Comparison of ENCODE assay signal across 15 cellular contexts in genomic region chr7:135744938-135745701, GRCh38. TPM values are rescaled to one million over a fixed set of nuclear protein-coding genes. Genes with fewer than 3 reads are reported as not detected.
DNase-seq lines count a peak whose midpoint lies in the region; ATAC-seq and TF ChIP-seq lines count a peak whose summit lies in the region.
"Had no signal": no experiment of that assay in that cellular context is flagged by ENCODE, and none has a peak within 500 bp of the region (broad histone marks: within the 10 kb centered on the region; RNA-seq: fewer than 3 reads in every experiment).

No MANE protein-coding gene starts in this region.

- TF ChIP-seq CTCF in heart right ventricle (IDR thresholded peaks at IDR 0.05): no peak
- TF ChIP-seq CTCF in mammary epithelial cell (conservative IDR thresholded peaks at IDR 0.05 in 1 of 2, IDR thresholded peaks at IDR 0.05 in 1 of 2; ENCODE audit: extremely low read depth in 1 of 2, insufficient read depth in 1 of 2, low read depth in 1 of 2, low read length in 2 of 2): no peak

- peak overlapping the region; percentile 6 for H3K4me2 ChIP-seq in mammary epithelial cell (ENCODE audit: insufficient read depth, low read depth, low read length)

- DNase-seq in heart right ventricle (no peak), Right ventricle myocardium inferior (ENCODE audit: missing footprints) (no peak), mammary epithelial cell (peak; percentile 89), aorta (peak in 1 of 2 donors; percentile 66), NCI-H1436 (lab: John Stamatoyannopoulos, UW) (no peak), cerebellar cortex (ENCODE audit: low spot score) (no peak)
- DNase-seq in activated CD4-positive, alpha-beta T cell treated with anti-CD3 and anti-CD28 coated beads for 48 hours: no peak
- DNase-seq: 8988T; activated CD4-positive, alpha-beta T cell treated with anti-CD3 and anti-CD28 coated beads for 36 hours; midbrain; stimulated activated CD4-positive, alpha-beta T cell treated with anti-CD3 and anti-CD28 coated beads, Interleukin-12 subunit alpha, Interleukin-12 subunit beta, amount 100 ng/mL, for 4 hours; stimulated activated naive CD4-positive, alpha-beta T cell treated with Interleukin-2 at 50 U/mL for 16 hours had no signal

- peaks cover 7 to 69% (median 20%) of the 10 kb centered on the region in 9 donors for H3K4me1 ChIP-seq in heart right ventricle
- peaks cover 33% of the 10 kb centered on the region for H3K4me1 ChIP-seq in mammary epithelial cell (ENCODE audit: insufficient read depth, low read length)
- H3K4me1 ChIP-seq in mucosa of rectum (ENCODE audit: control insufficient read depth in 2 of 2, insufficient read depth in 2 of 2, low read length in 2 of 2): no peaks in the 10 kb centered on the region
- no peaks in the 10 kb centered on the region for H3K4me1 ChIP-seq in aorta (ENCODE audit: control insufficient read depth in 1 of 2, insufficient read depth in 2 of 2, low read length in 2 of 2)

- H3K9me3 ChIP-seq in heart right ventricle: no peaks in the 10 kb centered on the region
- no peaks in the 10 kb centered on the region for H3K9me3 ChIP-seq in mammary epithelial cell (replicated peaks; ENCODE audit: insufficient read depth, low read length)
- no peaks in the 10 kb centered on the region for H3K9me3 ChIP-seq in mucosa of rectum (ENCODE audit: control insufficient read depth in 2 of 2, low read length in 2 of 2)
- H3K9me3 ChIP-seq in aorta (ENCODE audit: control insufficient read depth, low read length): no peaks in the 10 kb centered on the region

- H3K79me2 ChIP-seq in mammary epithelial cell (ENCODE audit: insufficient read depth, low read length): no peaks in the 10 kb centered on the region

- BruUV-seq in mammary epithelial cell (replicated peaks; lab: Mats Ljungman, UMichigan): TSS peak; percentile 59

- H3K4me3 ChIP-seq in heart right ventricle (peak overlapping the region in 3 of 10 donors; percentile 10 to 18 (median 15)), mammary epithelial cell (replicated peaks in 1 of 3; ENCODE audit: insufficient read depth in 1 of 3, low read depth in 2 of 3, low read length in 3 of 3) (no peak overlapping the region), mucosa of rectum (ENCODE audit: low read length in 2 of 2) (no peak overlapping the region), aorta (ENCODE audit: low read length in 2 of 2) (no peak overlapping the region)

- in situ Hi-C loops in mammary epithelial cell (cut with MboI; ENCODE audit: low sequenced_read_pairs in 2 of 2): no loop called here

- H3K27me3 ChIP-seq in heart right ventricle: no peaks in the 10 kb centered on the region
- no peaks in the 10 kb centered on the region for H3K27me3 ChIP-seq in mammary epithelial cell (ENCODE audit: insufficient read depth, low read length)
- no peaks in the 10 kb centered on the region for H3K27me3 ChIP-seq in mucosa of rectum (ENCODE audit: control insufficient read depth in 2 of 2, insufficient read depth in 2 of 2, low read length in 2 of 2)
- no peaks in the 10 kb centered on the region for H3K27me3 ChIP-seq in aorta (ENCODE audit: control insufficient read depth in 1 of 2, insufficient read depth in 2 of 2, low read length in 1 of 2)

- H3K36me3 ChIP-seq in heart right ventricle (no peaks in the 10 kb centered on the region), mammary epithelial cell (ENCODE audit: insufficient read depth, low read length) (no peaks in the 10 kb centered on the region), mucosa of rectum (ENCODE audit: control insufficient read depth in 2 of 2, insufficient read depth in 2 of 2, low read length in 2 of 2) (no peaks in the 10 kb centered on the region), aorta (ENCODE audit: control insufficient read depth in 1 of 2, insufficient read depth in 2 of 2, low read length in 1 of 2) (no peaks in the 10 kb centered on the region)

- peak in 2 of 8 donors; percentile 12 to 15 for ATAC-seq in heart right ventricle
- ATAC-seq in Right ventricle myocardium inferior: no peak
- ATAC-seq in aorta (ENCODE audit: low FRiP score): peak; percentile 65
- ATAC-seq: activated CD4-positive, alpha-beta T cell treated with anti-CD3 and anti-CD28 coated beads for 36 hours had no signal

- intact Hi-C loops in heart right ventricle (cut with DNase I): loop anchor here in 1 of 10 donors (5.0 kb wide), 2 partner anchors 73 to 258 kb away; no protein-coding TSS in a partner anchor
- intact Hi-C loops in Right ventricle myocardium inferior (cut with DNase I): no loop called here
- intact Hi-C loops in mammary epithelial cell (cut with micrococcal nuclease): loop anchor here (5.0 kb wide), 1 partner anchor 38 kb away; no protein-coding TSS in a partner anchor
- intact Hi-C loops in aorta (cut with DNase I): loop anchor here (5.0 to 10.0 kb wide), 5 partner anchors 33 to 83 kb away; partner anchors contain the start of gene STMP1 (in 1 of the 2)

- H3K27ac ChIP-seq in heart right ventricle (peak overlapping the region in 6 of 10 donors; percentile 62 to 91 (median 78)), mammary epithelial cell (ENCODE audit: insufficient read depth, low read depth, low read length) (peak overlapping the region; percentile 72), mucosa of rectum (ENCODE audit: low read depth in 2 of 2, low read length in 2 of 2) (peak overlapping the region; percentile 0 to 44), aorta (ENCODE audit: low read depth in 1 of 2, low read length in 2 of 2) (peak overlapping the region; percentile 73 to 92)

- no peaks in the 10 kb centered on the region for H4K20me1 ChIP-seq in mammary epithelial cell (ENCODE audit: insufficient read depth, low read length)

- H3K9ac ChIP-seq in mammary epithelial cell (ENCODE audit: insufficient read depth, low read length) (no peak overlapping the region), mucosa of rectum (ENCODE audit: low read depth in 1 of 2, low read length in 2 of 2) (no peak overlapping the region)

- H2AFZ ChIP-seq in mammary epithelial cell (ENCODE audit: low read depth, low read length): peak overlapping the region; percentile 17

- 77 to 81% methylated on average over 8 of the region's 8 CpGs for WGBS in heart right ventricle, 2 donors
- WGBS in mammary epithelial cell (ENCODE audit: low coverage, missing lambda C conversion rate): 29% methylated on average over 8 of the region's 8 CpGs
- WGBS in aorta, 2 donors: 50% methylated on average over 8 of the region's 8 CpGs

- dilution Hi-C loops in mammary epithelial cell (cut with HindIII; ENCODE audit: low sequenced_read_pairs): loop anchor here (5.0 kb wide), 1 partner anchor 53 kb away; no protein-coding TSS in a partner anchor

- CTCF ChIA-PET in mammary epithelial cell (lab: Charles Lee; ENCODE audit: low non-redundant PET): interaction anchor here (0.6 kb wide), 2 partner anchors 66 to 123 kb away, joined by 5 to 9 read pairs; no protein-coding TSS in a partner anchor

RNA-seq across cellular contexts. Expression of gene FAM180A, which starts 3.5 kb away (rescaled TPM):
- total RNA-seq in heart right ventricle (10 to 100 TPM in 8 of 10 donors, 1 to 10 TPM in 2; 2.0 to 47.6 (median 19.5) TPM), Right ventricle myocardium inferior (6.1 TPM), mammary epithelial cell (not detected), aorta (10 to 100 TPM; 61.8 to 67.1 TPM)
- polyA plus RNA-seq in heart right ventricle (10 to 100 TPM in 1 of 2 donors, 1 to 10 TPM in 1; 2.4 to 11.3 TPM), mammary epithelial cell (not detected), aorta (10 to 100 TPM in 1 of 2 donors, 1 to 10 TPM in 1; 4.5 to 10.0 TPM)
- not detected for polyA minus RNA-seq in mammary epithelial cell
- total RNA-seq: activated CD4-positive, alpha-beta T cell treated with anti-CD3 and anti-CD28 coated beads for 36 hours; G401; glomerular endothelial cell had no signal

RNA-seq across cellular contexts. Expression of gene SLC13A4, which starts 17.1 kb away (rescaled TPM):
- under 1 TPM in 8 of 10 donors, not detected in 2; 0.08 to 0.87 (median 0.56) TPM for total RNA-seq in heart right ventricle
- polyA plus RNA-seq in heart right ventricle: 1 to 10 TPM in 1 of 2 donors, under 1 TPM in 1; 0.12 to 2.8 TPM
- not detected for total RNA-seq in Right ventricle myocardium inferior
- total RNA-seq in mammary epithelial cell: not detected
- polyA plus RNA-seq in mammary epithelial cell: 0.06 TPM
- polyA minus RNA-seq in mammary epithelial cell: not detected
- total RNA-seq in aorta: 1 to 10 TPM; 1.7 to 2.2 TPM
- 1 to 10 TPM in 1 of 2 donors, not detected in 1; 2.0 TPM for polyA plus RNA-seq in aorta
- total RNA-seq: activated CD4-positive, alpha-beta T cell treated with anti-CD3 and anti-CD28 coated beads for 36 hours; glomerular endothelial cell had no signal

Comparison
In these comparisons a context has a peak if more than half of its experiments do, and no peak if none do; other contexts are left out.
1. H3K27ac ChIP-seq: peak in every context shown above with its lines; median percentile 82 in aorta; 78 in heart right ventricle; 72 in mammary epithelial cell; 22 in mucosa of rectum.